In the genomic region with DNA sequence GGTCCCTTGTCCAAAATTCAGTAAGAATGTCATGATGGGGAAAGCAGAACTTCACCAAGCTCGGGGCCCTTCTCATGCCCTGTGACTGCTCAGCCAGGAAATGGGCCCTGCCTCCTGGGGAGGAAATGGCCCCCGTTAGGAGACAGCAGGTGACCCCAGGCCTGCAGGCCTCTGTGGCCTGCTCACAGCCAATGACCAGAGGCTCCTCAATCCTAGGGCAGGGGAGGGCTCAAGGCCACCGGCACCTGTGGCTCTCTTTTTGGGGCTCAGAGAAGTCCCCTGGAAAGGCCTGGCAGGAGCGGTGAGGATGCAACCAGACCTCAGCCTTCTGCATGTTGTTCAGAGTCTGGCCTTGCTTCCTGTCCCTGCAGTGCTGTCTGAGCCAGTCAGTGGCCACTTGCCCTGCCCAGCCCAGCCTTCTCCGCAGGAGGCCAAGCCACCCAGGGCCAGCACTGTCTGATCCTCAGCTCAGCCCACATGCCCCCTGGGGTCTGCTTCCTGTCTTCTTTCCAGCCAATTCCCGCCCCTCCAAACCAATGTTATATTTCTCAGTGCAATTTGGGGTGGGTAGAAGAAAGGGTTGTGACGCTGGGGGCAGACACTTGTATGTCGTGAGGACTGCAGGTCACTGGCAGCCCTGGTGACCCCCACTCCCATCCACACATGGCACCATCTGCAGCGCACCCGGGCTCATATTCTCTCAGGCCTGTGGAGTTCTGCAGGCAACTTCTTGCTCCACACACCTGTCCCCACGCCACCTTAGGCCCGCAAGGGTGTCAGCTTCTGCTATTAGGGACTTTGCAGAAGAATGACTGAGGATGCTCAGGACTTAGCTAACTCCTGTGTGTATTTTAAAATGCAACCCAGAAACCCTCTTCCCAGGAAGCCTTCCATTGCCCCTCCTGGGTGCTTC, we compare ENCODE assay signal across 11 cellular contexts.
DNase-seq lines count a peak whose midpoint lies in the region; ATAC-seq, FAIRE-seq and TF ChIP-seq lines count a peak whose summit lies in the region.
"Had no signal": no experiment of that assay in that cellular context is flagged by ENCODE, and none has a peak within 500 bp of the region (broad histone marks: within the 10 kb centered on the region; RNA-seq: fewer than 3 reads in every experiment).

No MANE protein-coding gene starts in this region.

- no peaks in the 10 kb centered on the region for H3K79me2 ChIP-seq in smooth muscle cell (ENCODE audit: low read depth)
- H3K79me2 ChIP-seq: parathyroid adenoma had no signal

- H3K27ac ChIP-seq in coronary artery (peak overlapping the region; percentile 24 to 39), smooth muscle cell (ENCODE audit: low read depth) (peak overlapping the region; percentile 91), small intestine (ENCODE audit: low read depth in 1 of 2, low read length in 1 of 2) (peak overlapping the region in 1 of 2 donors; percentile 86)
- H3K27ac ChIP-seq: C4-2B had no signal

- no peak for FAIRE-seq in small intestine (lab: Jason Lieb, UNC)
- FAIRE-seq: K562 had no signal

- no peaks in the 10 kb centered on the region for H4K20me1 ChIP-seq in smooth muscle cell (ENCODE audit: low read depth)

- H3K4me1 Mint-ChIP-seq in activated T-cell treated with anti-CD3 and anti-CD28 coated beads, Interleukin-2, amount 50 U/mL, for 4 hours (ENCODE audit: low read depth), result peaks cover 6% of the 10 kb centered on the region

- H3K9ac ChIP-seq in smooth muscle cell (ENCODE audit: low read depth), result no peak overlapping the region
- H3K9ac ChIP-seq: parathyroid adenoma had no signal

- H3K4me3 Mint-ChIP-seq in activated T-cell treated with anti-CD3 and anti-CD28 coated beads, Interleukin-2, amount 50 U/mL, for 4 hours, result peak overlapping the region; percentile 74

- H3K4me3 ChIP-seq in coronary artery (no peak overlapping the region), smooth muscle cell (no peak overlapping the region), small intestine (ENCODE audit: low read depth in 1 of 2, low read length in 2 of 2) (no peak overlapping the region)
- H3K4me3 ChIP-seq: K562 had no signal

- H3K4me1 ChIP-seq in smooth muscle cell (ENCODE audit: low read depth), result peaks cover 40% of the 10 kb centered on the region
- peaks cover 0 to 23% of the 10 kb centered on the region in 2 donors for H3K4me1 ChIP-seq in small intestine (ENCODE audit: control insufficient read depth in 2 of 2, insufficient read depth in 1 of 2, low read depth in 1 of 2, low read length in 1 of 2)

- H3K36me3 ChIP-seq in smooth muscle cell (ENCODE audit: low read depth) (no peaks in the 10 kb centered on the region), small intestine (ENCODE audit: control insufficient read depth in 2 of 2, insufficient read depth in 2 of 2, low read length in 2 of 2) (no peaks in the 10 kb centered on the region)

- 84% methylated on average over 12 of the region's 12 CpGs for WGBS in smooth muscle cell (ENCODE audit: low lambda C conversion rate)
- 78 to 84% (median 79%) methylated on average over 12 of the region's 12 CpGs for WGBS in small intestine, 3 donors

- no peaks in the 10 kb centered on the region for H3K9me3 ChIP-seq in smooth muscle cell (replicated peaks; ENCODE audit: low read depth)
- H3K9me3 ChIP-seq in small intestine (ENCODE audit: control insufficient read depth, low read depth), result no peaks in the 10 kb centered on the region

- no peaks in the 10 kb centered on the region for H3K9me3 Mint-ChIP-seq in activated T-cell treated with anti-CD3 and anti-CD28 coated beads, Interleukin-2, amount 50 U/mL, for 4 hours

- H3K4me2 ChIP-seq in smooth muscle cell, result peak overlapping the region; percentile 56

- H2AFZ ChIP-seq in smooth muscle cell (ENCODE audit: low read depth), result no peak overlapping the region

- H3K27me3 ChIP-seq in smooth muscle cell (ENCODE audit: low read depth) (no peaks in the 10 kb centered on the region), small intestine (ENCODE audit: control insufficient read depth in 2 of 2, insufficient read depth in 2 of 2, low read length in 2 of 2) (no peaks in the 10 kb centered on the region)

- no peak for TF ChIP-seq CTCF in coronary artery (IDR thresholded peaks at IDR 0.05)
- no peak for TF ChIP-seq CTCF in smooth muscle cell (IDR thresholded peaks at IDR 0.05; ENCODE audit: borderline replicate concordance, insufficient read depth, poor library complexity, severe bottlenecking)

- no peaks in the 10 kb centered on the region for H3K27me3 Mint-ChIP-seq in activated T-cell treated with anti-CD3 and anti-CD28 coated beads, Interleukin-2, amount 50 U/mL, for 4 hours (ENCODE audit: low read depth)

- no peaks in the 10 kb centered on the region for H3F3A ChIP-seq in smooth muscle cell (ENCODE audit: low read depth)

- no peak for ATAC-seq in activated T-cell treated with anti-CD3 and anti-CD28 coated beads, Interleukin-2, amount 50 U/mL, for 4 hours
- ATAC-seq: K562 had no signal

- no peak for DNase-seq in activated T-cell treated with anti-CD3 and anti-CD28 coated beads, Interleukin-2, amount 50 U/mL, for 4 hours
- no peak for DNase-seq in activated T-cell treated with anti-CD3 and anti-CD28 coated beads, Interleukin-2, amount 50 U/mL, for 1 hour
- peak; percentile 64 for DNase-seq in NCI-H345 (lab: John Stamatoyannopoulos, UW)
- DNase-seq in coronary artery (ENCODE audit: low spot score), result no peak
- DNase-seq in smooth muscle cell (lab: John Stamatoyannopoulos, UW; ENCODE audit: unreplicated experiment), result no peak
- no peak for DNase-seq in cerebellar cortex (ENCODE audit: low spot score)
- DNase-seq in ureter (ENCODE audit: low spot score), result no peak
- no peak for DNase-seq in small intestine

- H3K36me3 Mint-ChIP-seq in activated T-cell treated with anti-CD3 and anti-CD28 coated beads, Interleukin-2, amount 50 U/mL, for 4 hours (ENCODE audit: insufficient read depth), result peaks cover 2% of the 10 kb centered on the region
